In the genomic region with DNA sequence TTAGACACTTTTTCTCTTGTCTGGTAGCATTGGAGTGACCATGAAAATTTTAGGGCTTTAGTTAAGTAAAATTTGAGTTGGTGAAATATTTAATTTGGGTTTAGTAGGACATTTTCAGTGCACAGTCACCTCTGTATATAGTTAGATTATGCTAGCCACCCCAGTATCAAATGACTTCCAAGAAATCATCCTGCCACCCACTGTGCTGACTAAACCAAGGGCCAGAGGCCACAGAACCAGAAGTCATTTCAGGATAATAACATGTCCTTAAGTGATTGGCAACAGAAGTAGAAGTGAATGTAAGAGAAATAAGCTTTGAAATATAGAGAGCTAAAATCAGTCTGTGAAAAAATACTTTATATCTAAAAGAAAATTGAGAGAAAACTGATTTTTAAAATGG, we compare ENCODE assay signal across 21 cellular contexts.
"Had no signal": no experiment of that assay in that cellular context is flagged by ENCODE, and none has a peak within 500 bp of the region (broad histone marks: within the 10 kb centered on the region; RNA-seq: fewer than 3 reads in every experiment).

No MANE protein-coding gene starts in this region.

- H3K4me3 ChIP-seq: gastroesophageal sphincter, heart right ventricle, lung, pancreas, skin epidermis had no signal

- H3K27me3 ChIP-seq: gastroesophageal sphincter had no signal

- H3K9me3 Mint-ChIP-seq: type B pancreatic cell had no signal

- H3K9me3 ChIP-seq: gastroesophageal sphincter, heart right ventricle, pancreas had no signal

- H3K27ac Mint-ChIP-seq: activated B cell treated with CpG ODN at 0.5 μM for 24 hours; activated CD8-positive, alpha-beta T cell treated with anti-CD3 and anti-CD28 coated beads, Interleukin-2, amount 10 ng/mL, durations not matched to agents 7 days and 5 days; activated naive CD4-positive, alpha-beta T cell treated with anti-CD3 and anti-CD28 coated beads, Interleukin-2, amount 50 U/mL, for 72 hours; effector memory CD8-positive, alpha-beta T cell had no signal

- H3K27ac ChIP-seq: gastroesophageal sphincter, heart right ventricle, pancreas, skin epidermis had no signal

- H3K4me3 Mint-ChIP-seq: activated B cell treated with CpG ODN at 0.5 μM for 24 hours; activated CD8-positive, alpha-beta T cell treated with anti-CD3 and anti-CD28 coated beads, Interleukin-2, amount 10 ng/mL, durations not matched to agents 7 days and 5 days; effector memory CD8-positive, alpha-beta T cell; type B pancreatic cell had no signal

- H3K4me1 ChIP-seq: gastroesophageal sphincter, heart right ventricle, pancreas had no signal

- H3K4me1 Mint-ChIP-seq: activated B cell treated with CpG ODN at 0.5 μM for 24 hours had no signal

- H3K36me3 Mint-ChIP-seq: activated naive CD4-positive, alpha-beta T cell treated with anti-CD3 and anti-CD28 coated beads, Interleukin-2, amount 50 U/mL, for 72 hours; type B pancreatic cell had no signal

- H3K36me3 ChIP-seq: gastroesophageal sphincter, heart right ventricle, pancreas had no signal

- DNase-seq: activated B cell treated with CpG ODN at 0.5 μM for 24 hours; activated CD4-positive, alpha-beta T cell treated with anti-CD3 and anti-CD28 coated beads for 48 hours; activated CD8-positive, alpha-beta memory T cell treated with anti-CD3 and anti-CD28 coated beads, Interleukin-2, amount 50 U/mL, for 4 hours; activated CD8-positive, alpha-beta T cell treated with anti-CD3 and anti-CD28 coated beads, Interleukin-2, amount 10 ng/mL, durations not matched to agents 7 days and 5 days; activated effector memory CD4-positive, alpha-beta T cell treated with anti-CD3 and anti-CD28 coated beads, Interleukin-2, amount 50 U/mL, for 16 hours; activated T-cell treated with anti-CD3 and anti-CD28 coated beads, Interleukin-2, amount 50 U/mL, for 48 hours; amygdala; dermis blood vessel endothelial cell; effector memory CD8-positive, alpha-beta T cell; heart right ventricle; left colon; midbrain; pancreas; stimulated activated CD4-positive, alpha-beta T cell treated with anti-CD3 and anti-CD28 coated beads, Interleukin-4, amount 100 ng/mL, for 4 hours; stimulated activated naive CD8-positive, alpha-beta T cell treated with anti-CD3 and anti-CD28 coated beads, Interleukin-15, Interleukin-2, amounts not matched to agents 100 U/mL and 50 U/mL, for 24 hours; T-helper 2 cell had no signal

- ATAC-seq: activated CD8-positive, alpha-beta T cell treated with anti-CD3 and anti-CD28 coated beads, Interleukin-2, amount 10 ng/mL, durations not matched to agents 7 days and 5 days; activated naive CD4-positive, alpha-beta T cell treated with anti-CD3 and anti-CD28 coated beads, Interleukin-2, amount 50 U/mL, for 72 hours; effector memory CD8-positive, alpha-beta T cell; gastroesophageal sphincter; heart right ventricle; left colon; pancreas; stimulated activated naive CD8-positive, alpha-beta T cell treated with anti-CD3 and anti-CD28 coated beads, Interleukin-15, Interleukin-2, amounts not matched to agents 100 U/mL and 50 U/mL, for 24 hours had no signal

- H3K27me3 Mint-ChIP-seq: activated B cell treated with CpG ODN at 0.5 μM for 24 hours; effector memory CD8-positive, alpha-beta T cell; type B pancreatic cell had no signal
